In genomic region chr22:20118572-20119020, GRCh38 we compare ENCODE assay signal across 8 cellular contexts. TPM values are rescaled to one million over a fixed set of nuclear protein-coding genes. Genes with fewer than 3 reads are reported as not detected.
DNase-seq lines count a peak whose midpoint lies in the region; ATAC-seq and TF ChIP-seq lines count a peak whose summit lies in the region.

No MANE protein-coding gene starts in this region.

- peak overlapping the region; percentile 77 for H3K4me3 ChIP-seq in AG10803 (ENCODE audit: low read length)
- H3K4me3 ChIP-seq in mammary epithelial cell (replicated peaks in 1 of 3; ENCODE audit: insufficient read depth in 1 of 3, low read depth in 2 of 3, low read length in 3 of 3), result peak overlapping the region; percentile 81 to 95 (median 84)
- peak overlapping the region; percentile 98 for H3K4me3 ChIP-seq in mesodermal cell (ENCODE audit: extremely low read depth, insufficient read depth, low read length, poor library complexity, severe bottlenecking)

- dilution Hi-C loops in mammary epithelial cell (cut with HindIII; ENCODE audit: low sequenced_read_pairs), result loop anchor here (5.0 kb wide), 3 partner anchors 36 to 164 kb away; partner anchors contain the start of genes DGCR8 and TANGO2

- no peak for ATAC-seq in GM21367 (IDR thresholded peaks at IDR 0.05; ENCODE audit: unreplicated experiment)

- TF ChIP-seq CTCF in AG10803 (conservative IDR thresholded peaks at IDR 0.05; ENCODE audit: low read length) (no peak), mammary epithelial cell (conservative IDR thresholded peaks at IDR 0.05 in 1 of 2, IDR thresholded peaks at IDR 0.05 in 1 of 2; ENCODE audit: extremely low read depth in 1 of 2, insufficient read depth in 1 of 2, low read depth in 1 of 2, low read length in 2 of 2) (no peak)

- intact Hi-C loops in mammary epithelial cell (cut with micrococcal nuclease), result loop anchor here (5.0 kb wide), 1 partner anchor 131 kb away; no protein-coding TSS in a partner anchor

- in situ Hi-C loops in mammary epithelial cell (cut with MboI; ENCODE audit: low sequenced_read_pairs in 2 of 2), result loop anchor here in 1 of 2 donors (10.0 kb wide), 1 partner anchor 144 kb away; no protein-coding TSS in a partner anchor

- peak overlapping the region; percentile 51 for H3K27ac ChIP-seq in mammary epithelial cell (ENCODE audit: insufficient read depth, low read depth, low read length)
- H3K27ac ChIP-seq in mesodermal cell (ENCODE audit: low read depth, low read length, severe bottlenecking), result no peak overlapping the region

- no peak overlapping the region for H2AFZ ChIP-seq in mammary epithelial cell (ENCODE audit: low read depth, low read length)

- peak overlapping the region; percentile 66 for H3K4me2 ChIP-seq in mammary epithelial cell (ENCODE audit: insufficient read depth, low read depth, low read length)

- no peaks in the 10 kb centered on the region for H3K9me3 ChIP-seq in mammary epithelial cell (replicated peaks; ENCODE audit: insufficient read depth, low read length)
- no peaks in the 10 kb centered on the region for H3K9me3 ChIP-seq in mesodermal cell (ENCODE audit: control insufficient read depth, low read length)

- peaks cover 95% of the 10 kb centered on the region for H3K79me2 ChIP-seq in mammary epithelial cell (ENCODE audit: insufficient read depth, low read length)

- H4K20me1 ChIP-seq in mammary epithelial cell (ENCODE audit: insufficient read depth, low read length), result no peaks in the 10 kb centered on the region

- CTCF ChIA-PET in mammary epithelial cell (lab: Charles Lee; ENCODE audit: low non-redundant PET), result interaction anchor here (0.6 kb wide), 1 partner anchor 12 kb away, joined by 3 read pairs; no protein-coding TSS in a partner anchor

- H3K4me1 ChIP-seq in mammary epithelial cell (ENCODE audit: insufficient read depth, low read length), result peaks cover 23% of the 10 kb centered on the region
- H3K4me1 ChIP-seq in mesodermal cell (ENCODE audit: control insufficient read depth, insufficient read depth, low read length, poor library complexity, severe bottlenecking), result peaks cover 16% of the 10 kb centered on the region

- DNase-seq in AG10803 (ENCODE audit: low read depth) (no peak), HT-29 (ENCODE audit: low spot score) (peak; percentile 31), mammary epithelial cell (no peak), SKM-1 treated with dmso at 0.1 percent for 144 hours (lab: John Stamatoyannopoulos, UW; ENCODE audit: unreplicated experiment) (no peak), C1 segment of cervical spinal cord (lab: John Stamatoyannopoulos, UW) (no peak)
- no peak for DNase-seq in activated effector memory CD4-positive, alpha-beta T cell treated with anti-CD3 and anti-CD28 coated beads, Interleukin-2, amount 50 U/mL, for 16 hours

- H3K36me3 ChIP-seq in mammary epithelial cell (ENCODE audit: insufficient read depth, low read length) (peaks cover 24% of the 10 kb centered on the region), mesodermal cell (ENCODE audit: control insufficient read depth, insufficient read depth, low read length) (peaks cover 77% of the 10 kb centered on the region)

- no peaks in the 10 kb centered on the region for H3K27me3 ChIP-seq in mammary epithelial cell (ENCODE audit: insufficient read depth, low read length)

- peak overlapping the region; percentile 87 for H3K9ac ChIP-seq in mammary epithelial cell (ENCODE audit: insufficient read depth, low read length)

- 4% methylated on average over 4 of the region's 4 CpGs for WGBS in mammary epithelial cell (ENCODE audit: low coverage, missing lambda C conversion rate)
- WGBS in mesodermal cell (ENCODE audit: insufficient coverage in 2 of 2), 2 experiments, result 37 to 53% methylated on average over 3 of the region's 4 CpGs

- TSS peak; percentile 47 for BruUV-seq in mammary epithelial cell (replicated peaks; lab: Mats Ljungman, UMichigan)

RNA-seq across cellular contexts. Expression of gene TRMT2A, which starts 1.6 kb away (rescaled TPM):
- 241 and 278 TPM in 2 replicates for total RNA-seq in HT-29 (2014; rRNA removed; shearing (Covaris generic))
- total RNA-seq in mammary epithelial cell, result 10 to 100 TPM; 30.3 to 42.6 TPM
- 24.7 TPM for polyA plus RNA-seq in mammary epithelial cell
- polyA minus RNA-seq in mammary epithelial cell, result 44.9 TPM
- 22.9 TPM for polyA plus RNA-seq in mesodermal cell (2013, experiment 1 of 2)
- polyA plus RNA-seq in mesodermal cell (2013, experiment 2 of 2), result 24.9 TPM

RNA-seq across cellular contexts. Expression of gene RANBP1, which starts 2.7 kb away (rescaled TPM):
- 978 and 1,308 TPM in 2 replicates for total RNA-seq in HT-29 (2014; rRNA removed; shearing (Covaris generic))
- total RNA-seq in mammary epithelial cell, result 100 to 1,000 TPM in 1 of 2 donors, 10 to 100 TPM in 1; 80.2 to 211 TPM
- polyA plus RNA-seq in mammary epithelial cell, result 320 TPM
- 116 TPM for polyA minus RNA-seq in mammary epithelial cell
- 402 TPM for polyA plus RNA-seq in mesodermal cell (2013, experiment 1 of 2)
- 385 TPM for polyA plus RNA-seq in mesodermal cell (2013, experiment 2 of 2)

RNA-seq across cellular contexts. Expression of gene ZDHHC8, which starts 13.0 kb away (rescaled TPM):
- 62.9 and 94.8 TPM in 2 replicates for total RNA-seq in HT-29 (2014; rRNA removed; shearing (Covaris generic))
- 10 to 100 TPM; 10.7 to 79.4 TPM for total RNA-seq in mammary epithelial cell
- polyA plus RNA-seq in mammary epithelial cell, result 37.7 TPM
- polyA minus RNA-seq in mammary epithelial cell, result 9.9 TPM
- polyA plus RNA-seq in mesodermal cell (2013, experiment 1 of 2), result 49.3 TPM
- polyA plus RNA-seq in mesodermal cell (2013, experiment 2 of 2), result 40.6 TPM

RNA-seq across cellular contexts. Expression of gene CCDC188, which starts 32.3 kb away (rescaled TPM):
- total RNA-seq in HT-29 (2014; rRNA removed; shearing (Covaris generic)), result 0.20 and 0.34 TPM in 2 replicates
- total RNA-seq in mammary epithelial cell, result 1 to 10 TPM in 1 of 2 donors, under 1 TPM in 1; 0.17 to 2.8 TPM
- polyA plus RNA-seq in mammary epithelial cell, result 0.29 TPM
- polyA minus RNA-seq in mammary epithelial cell, result not detected
- polyA plus RNA-seq in mesodermal cell (2013, experiment 1 of 2), result 0.55 TPM
- polyA plus RNA-seq in mesodermal cell (2013, experiment 2 of 2), result 0.46 TPM

RNA-seq across cellular contexts. Expression of gene DGCR8, which starts 38.6 kb away (rescaled TPM):
- total RNA-seq in HT-29 (2014; rRNA removed; shearing (Covaris generic)), result 74.9 and 87.2 TPM in 2 replicates
- total RNA-seq in mammary epithelial cell, result 10 to 100 TPM; 23.0 to 40.4 TPM
- 20.0 TPM for polyA plus RNA-seq in mammary epithelial cell
- polyA minus RNA-seq in mammary epithelial cell, result 51.5 TPM
- 17.1 TPM for polyA plus RNA-seq in mesodermal cell (2013, experiment 1 of 2)
- polyA plus RNA-seq in mesodermal cell (2013, experiment 2 of 2), result 15.7 TPM
